ENCODE assay signal across 18 cellular contexts in the genomic region with DNA sequence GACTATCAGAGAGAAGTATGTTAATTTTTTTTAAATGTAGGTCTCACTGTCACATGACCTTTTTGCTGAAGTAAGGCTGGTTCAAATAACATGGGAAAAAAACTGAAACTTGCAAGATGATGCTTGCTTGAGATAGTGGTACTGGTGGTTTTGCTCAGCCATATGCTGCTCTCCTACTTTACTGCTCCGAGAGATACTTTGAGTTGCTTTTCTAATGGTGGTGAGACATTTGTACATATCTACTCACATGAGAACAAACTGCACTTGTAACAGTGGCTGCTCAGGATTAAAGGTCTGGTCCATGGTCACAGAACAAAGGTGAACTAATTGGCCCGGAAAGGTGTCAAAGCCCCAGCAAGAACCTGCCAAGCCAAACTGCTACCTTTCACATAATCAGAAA.
"Had no signal": no experiment of that assay in that cellular context is flagged by ENCODE, and none has a peak within 500 bp of the region (broad histone marks: within the 10 kb centered on the region; RNA-seq: fewer than 3 reads in every experiment).

No MANE protein-coding gene starts in this region.

- H3K27me3 ChIP-seq: neutrophil, testis, tibial artery had no signal

- H3K9ac ChIP-seq: parathyroid adenoma had no signal

- ATAC-seq: mucosa of descending colon; natural killer cell treated with Interleukin-12 subunit alpha and Interleukin-12 subunit beta and Interleukin-15 and Interleukin-18, amount 100 ng/mL, for 72 hours; sciatic nerve; stimulated activated memory B cell treated with anti-CD40 and anti-IgM and Interleukin-4, amounts not matched to agents 10 μg/mL and 1 μg/mL and 100 μg/mL, for 72 hours; stimulated activated naive CD8-positive, alpha-beta T cell treated with anti-CD3 and anti-CD28 coated beads, Interleukin-15, Interleukin-2, amounts not matched to agents 100 U/mL and 50 U/mL, for 24 hours had no signal

- H3K4me1 ChIP-seq: tibial artery had no signal

- H3K79me2 ChIP-seq: parathyroid adenoma had no signal

- H2AFZ ChIP-seq: parathyroid adenoma had no signal

- H3K4me3 ChIP-seq: coronary artery, mucosa of descending colon, testis, tibial artery had no signal

- DNase-seq: effector CD4-positive, alpha-beta T cell; hypothalamus; mesenchymal stem cell; mucosa of descending colon; naive B cell; stimulated activated CD4-positive, alpha-beta T cell treated with anti-CD3 and anti-CD28 coated beads, Interleukin-4, amount 100 ng/mL, for 4 hours; stimulated activated naive CD8-positive, alpha-beta T cell treated with anti-CD3 and anti-CD28 coated beads, Interleukin-15, Interleukin-2, amounts not matched to agents 100 U/mL and 50 U/mL, for 24 hours; substantia nigra; testis; tibial artery had no signal

- FAIRE-seq: frontal cortex, keratinocyte had no signal

- H3K27ac ChIP-seq: coronary artery, neutrophil, parathyroid adenoma, testis, tibial artery had no signal

- H3K9me3 ChIP-seq: mucosa of descending colon, neutrophil, testis, tibial artery had no signal

- H3K36me3 ChIP-seq: neutrophil, tibial artery had no signal
